15 cellular contexts compared by ENCODE assay signal in the genomic region with DNA sequence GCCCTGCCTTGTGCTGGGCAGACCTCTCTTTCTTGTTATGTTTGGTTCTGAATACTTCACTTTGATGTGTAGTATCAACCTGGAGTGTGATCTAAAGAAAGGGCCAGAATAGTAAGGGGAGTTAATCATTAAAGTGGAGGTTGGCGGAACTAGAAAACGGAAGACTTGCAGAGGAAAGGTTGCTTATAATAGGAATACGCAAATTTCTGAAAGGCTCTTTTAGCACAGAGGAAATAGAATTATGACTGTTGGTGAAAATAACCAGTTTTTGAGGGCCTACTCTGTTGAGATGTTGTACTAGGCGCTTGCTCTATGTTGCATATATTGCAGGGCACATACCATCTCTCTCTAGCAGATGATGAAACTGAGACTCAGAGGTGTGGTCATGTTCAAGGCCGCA.
A peak's percentile ranks its signal among the peaks of the same experiment; 100 is the strongest.
DNase-seq lines count a peak whose midpoint lies in the region; ATAC-seq and TF ChIP-seq lines count a peak whose summit lies in the region.
"Had no signal": no experiment of that assay in that cellular context is flagged by ENCODE, and none has a peak within 500 bp of the region (broad histone marks: within the 10 kb centered on the region; RNA-seq: fewer than 3 reads in every experiment).

No MANE protein-coding gene starts in this region.

- TF ChIP-seq CTCF in foreskin keratinocyte (conservative IDR thresholded peaks at IDR 0.05): no peak

- no peaks in the 10 kb centered on the region for H3K4me1 ChIP-seq in foreskin keratinocyte
- H3K4me1 ChIP-seq: spleen had no signal

- no peaks in the 10 kb centered on the region for H3K9me3 Mint-ChIP-seq in stimulated activated memory B cell treated with anti-CD40 and anti-IgM and Interleukin-4, amounts not matched to agents 10 μg/mL and 1 μg/mL and 100 μg/mL, for 72 hours
- H3K9me3 Mint-ChIP-seq: CD4-positive, alpha-beta T cell; immature natural killer cell; mesothelial cell of epicardium had no signal

- H3K27ac Mint-ChIP-seq in stimulated activated memory B cell treated with anti-CD40 and anti-IgM and Interleukin-4, amounts not matched to agents 10 μg/mL and 1 μg/mL and 100 μg/mL, for 72 hours: peak overlapping the region; percentile 62
- H3K27ac Mint-ChIP-seq: CD4-positive, alpha-beta T cell; immature natural killer cell; mesothelial cell of epicardium had no signal

- H3K27me3 Mint-ChIP-seq in stimulated activated memory B cell treated with anti-CD40 and anti-IgM and Interleukin-4, amounts not matched to agents 10 μg/mL and 1 μg/mL and 100 μg/mL, for 72 hours: no peaks in the 10 kb centered on the region
- H3K27me3 Mint-ChIP-seq: CD4-positive, alpha-beta T cell had no signal

- ATAC-seq in HG02588 (IDR thresholded peaks at IDR 0.05; ENCODE audit: unreplicated experiment) (peak; percentile 78), HG03354 (IDR thresholded peaks at IDR 0.05; ENCODE audit: poor library complexity, severe bottlenecking, unreplicated experiment) (peak; percentile 82), foreskin keratinocyte (no peak), HG03521 (IDR thresholded peaks at IDR 0.05; ENCODE audit: unreplicated experiment) (no peak)
- ATAC-seq in stimulated activated memory B cell treated with anti-CD40 and anti-IgM and Interleukin-4, amounts not matched to agents 10 μg/mL and 1 μg/mL and 100 μg/mL, for 72 hours: peak; percentile 8
- ATAC-seq: SK-N-SH treated with all-trans-retinoic acid at 6 μM for 48 hours had no signal

- no peak overlapping the region for H3K4me3 Mint-ChIP-seq in stimulated activated memory B cell treated with anti-CD40 and anti-IgM and Interleukin-4, amounts not matched to agents 10 μg/mL and 1 μg/mL and 100 μg/mL, for 72 hours
- H3K4me3 Mint-ChIP-seq: CD4-positive, alpha-beta T cell; immature natural killer cell; mesothelial cell of epicardium had no signal

- H3K27me3 ChIP-seq in foreskin keratinocyte: no peaks in the 10 kb centered on the region
- H3K27me3 ChIP-seq: spleen had no signal

- no peak overlapping the region for H3K27ac ChIP-seq in foreskin keratinocyte
- H3K27ac ChIP-seq: spleen had no signal

- H3K4me1 Mint-ChIP-seq in stimulated activated memory B cell treated with anti-CD40 and anti-IgM and Interleukin-4, amounts not matched to agents 10 μg/mL and 1 μg/mL and 100 μg/mL, for 72 hours: peaks cover 17% of the 10 kb centered on the region
- H3K4me1 Mint-ChIP-seq: immature natural killer cell, mesothelial cell of epicardium had no signal

- peak; percentile 21 for DNase-seq in GM19238 (ENCODE audit: insufficient read length, low spot score)
- no peak for DNase-seq in foreskin keratinocyte
- no peak for DNase-seq in NCI-H128 (lab: John Stamatoyannopoulos, UW; ENCODE audit: unreplicated experiment)
- DNase-seq: activated CD4-positive, CD25-positive, alpha-beta regulatory T cell treated with anti-CD3 and anti-CD28 coated beads, Interleukin-2, amount 50 U/mL, for 72 hours; activated T-cell treated with anti-CD3 and anti-CD28 coated beads, Interleukin-2, amount 50 U/mL, for 48 hours; CD4-positive, alpha-beta T cell; immature natural killer cell; NCI-H2171 treated with DMSO at 0.1 percent for 48 hours; spleen had no signal

- H3K36me3 Mint-ChIP-seq in stimulated activated memory B cell treated with anti-CD40 and anti-IgM and Interleukin-4, amounts not matched to agents 10 μg/mL and 1 μg/mL and 100 μg/mL, for 72 hours: no peaks in the 10 kb centered on the region

Comparison
In these comparisons a context has a peak if more than half of its experiments do, and no peak if none do; other contexts are left out.
1. ATAC-seq: peak in HG02588 (single experiment), HG03354 (single experiment) and stimulated activated memory B cell treated with anti-CD40 and anti-IgM and Interleukin-4, amounts not matched to agents 10 μg/mL and 1 μg/mL and 100 μg/mL, for 72 hours (single experiment); none in foreskin keratinocyte (single experiment) and HG03521 (single experiment).